ENCODE assay signal across 23 cellular contexts in genomic region chr15:86193716-86194408, GRCh38.
"Had no signal": no experiment of that assay in that cellular context is flagged by ENCODE, and none has a peak within 500 bp of the region (broad histone marks: within the 10 kb centered on the region; RNA-seq: fewer than 3 reads in every experiment).

No MANE protein-coding gene starts in this region.

- H3K36me3 Mint-ChIP-seq: activated naive CD8-positive, alpha-beta T cell treated with anti-CD3 and anti-CD28 coated beads, Interleukin-2, amount 10 ng/mL, durations not matched to agents 7 days and 5 days; natural killer cell; T-cell had no signal

- ATAC-seq: activated CD8-positive, alpha-beta T cell treated with anti-CD3 and anti-CD28 coated beads for 36 hours; left ventricle myocardium superior; natural killer cell; T-cell had no signal

- H3K4me3 ChIP-seq: dorsolateral prefrontal cortex, SK-N-MC, suprapubic skin, transverse colon had no signal

- H3K9ac ChIP-seq: parathyroid adenoma had no signal

- H3K27ac ChIP-seq: brain microvascular endothelial cell, dorsolateral prefrontal cortex, epithelial cell of prostate, neutrophil, parathyroid adenoma, SK-N-MC, suprapubic skin had no signal

- H3K79me2 ChIP-seq: parathyroid adenoma had no signal

- DNase-seq: activated CD4-positive, alpha-beta T cell treated with anti-CD3 and anti-CD28 coated beads, Interleukin-2, amount 10 ng/mL, durations not matched to agents 24 days and 14 days; activated CD8-positive, alpha-beta T cell treated with anti-CD3 and anti-CD28 coated beads for 36 hours; activated naive CD4-positive, alpha-beta T cell treated with Interleukin-2 at 50 U/mL for 16 hours; activated naive CD8-positive, alpha-beta T cell treated with anti-CD3 and anti-CD28 coated beads, Interleukin-2, amount 10 ng/mL, durations not matched to agents 7 days and 5 days; activated T-cell treated with anti-CD3 and anti-CD28 coated beads, Interleukin-2, amount 50 U/mL, for 24 hours; brain microvascular endothelial cell; central memory CD4-positive, alpha-beta T cell; dorsolateral prefrontal cortex; endodermal cell; gastrocnemius medialis; left ventricle myocardium superior; natural killer cell; stimulated activated CD4-positive, alpha-beta T cell treated with anti-CD3 and anti-CD28 coated beads, Interleukin-15, amount 100 ng/mL, for 24 hours; stimulated activated CD4-positive, alpha-beta T cell treated with anti-CD3 and anti-CD28 coated beads, Interleukin-2, amount 100 ng/mL, for 48 hours; T-cell; transverse colon had no signal

- H3K4me1 Mint-ChIP-seq: activated CD4-positive, alpha-beta T cell treated with anti-CD3 and anti-CD28 coated beads, Interleukin-2, amount 10 ng/mL, durations not matched to agents 24 days and 14 days; activated naive CD8-positive, alpha-beta T cell treated with anti-CD3 and anti-CD28 coated beads, Interleukin-2, amount 10 ng/mL, durations not matched to agents 7 days and 5 days; endodermal cell; natural killer cell; T-cell had no signal

- H3K27me3 ChIP-seq: brain microvascular endothelial cell, gastrocnemius medialis, neutrophil, suprapubic skin, transverse colon had no signal

- H3K4me1 ChIP-seq: parathyroid adenoma, suprapubic skin, transverse colon had no signal

- H3K27ac Mint-ChIP-seq: activated CD4-positive, alpha-beta T cell treated with anti-CD3 and anti-CD28 coated beads, Interleukin-2, amount 10 ng/mL, durations not matched to agents 24 days and 14 days; activated CD8-positive, alpha-beta T cell treated with anti-CD3 and anti-CD28 coated beads for 36 hours; activated naive CD8-positive, alpha-beta T cell treated with anti-CD3 and anti-CD28 coated beads, Interleukin-2, amount 10 ng/mL, durations not matched to agents 7 days and 5 days; activated T-cell treated with anti-CD3 and anti-CD28 coated beads, Interleukin-2, amount 50 U/mL, for 24 hours; activated T-helper 2 cell treated with anti-CD3 and anti-CD28 coated beads, Interferon-gamma antibody, Interleukin-2, Interleukin-4, amounts not matched to agents 10 μg/mL and 5 μg/mL and 100 μg/mL, durations not matched to agents 14 hours and 24 hours and 36 hours; endodermal cell; natural killer cell; stimulated activated naive CD8-positive, alpha-beta T cell treated with anti-CD3 and anti-CD28 coated beads, Interleukin-15, Interleukin-2, amounts not matched to agents 100 ng/mL and 50 ng/mL, for 24 hours; T-cell had no signal

- H3K9me3 Mint-ChIP-seq: activated CD4-positive, alpha-beta T cell treated with anti-CD3 and anti-CD28 coated beads, Interleukin-2, amount 10 ng/mL, durations not matched to agents 24 days and 14 days; activated CD8-positive, alpha-beta T cell treated with anti-CD3 and anti-CD28 coated beads for 36 hours; activated naive CD8-positive, alpha-beta T cell treated with anti-CD3 and anti-CD28 coated beads, Interleukin-2, amount 10 ng/mL, durations not matched to agents 7 days and 5 days; activated T-cell treated with anti-CD3 and anti-CD28 coated beads, Interleukin-2, amount 50 U/mL, for 24 hours; activated T-helper 2 cell treated with anti-CD3 and anti-CD28 coated beads, Interferon-gamma antibody, Interleukin-2, Interleukin-4, amounts not matched to agents 10 μg/mL and 5 μg/mL and 100 μg/mL, durations not matched to agents 14 hours and 24 hours and 36 hours; endodermal cell; natural killer cell; stimulated activated naive CD8-positive, alpha-beta T cell treated with anti-CD3 and anti-CD28 coated beads, Interleukin-15, Interleukin-2, amounts not matched to agents 100 ng/mL and 50 ng/mL, for 24 hours; T-cell had no signal

- H3K36me3 ChIP-seq: brain microvascular endothelial cell, gastrocnemius medialis, neutrophil, suprapubic skin, transverse colon had no signal

- H3K4me3 Mint-ChIP-seq: activated CD4-positive, alpha-beta T cell treated with anti-CD3 and anti-CD28 coated beads, Interleukin-2, amount 10 ng/mL, durations not matched to agents 24 days and 14 days; activated CD8-positive, alpha-beta T cell treated with anti-CD3 and anti-CD28 coated beads for 36 hours; activated naive CD8-positive, alpha-beta T cell treated with anti-CD3 and anti-CD28 coated beads, Interleukin-2, amount 10 ng/mL, durations not matched to agents 7 days and 5 days; activated T-cell treated with anti-CD3 and anti-CD28 coated beads, Interleukin-2, amount 50 U/mL, for 24 hours; endodermal cell; natural killer cell; stimulated activated naive CD8-positive, alpha-beta T cell treated with anti-CD3 and anti-CD28 coated beads, Interleukin-15, Interleukin-2, amounts not matched to agents 100 ng/mL and 50 ng/mL, for 24 hours; T-cell had no signal

- H3K9me3 ChIP-seq: gastrocnemius medialis, neutrophil, suprapubic skin, transverse colon had no signal

- H2AFZ ChIP-seq: parathyroid adenoma had no signal
